In genomic region chr3:122435950-122436349, GRCh38 we compare ENCODE assay signal across 19 cellular contexts. TPM values are rescaled to one million over a fixed set of nuclear protein-coding genes. Genes with fewer than 3 reads are reported as not detected.
A peak's percentile ranks its signal among the peaks of the same experiment; 100 is the strongest.
DNase-seq lines count a peak whose midpoint lies in the region; ATAC-seq and TF ChIP-seq lines count a peak whose summit lies in the region.
"Had no signal": no experiment of that assay in that cellular context is flagged by ENCODE, and none has a peak within 500 bp of the region (broad histone marks: within the 10 kb centered on the region; RNA-seq: fewer than 3 reads in every experiment).

No MANE protein-coding gene starts in this region.

- no peaks in the 10 kb centered on the region for H3K27me3 Mint-ChIP-seq in activated naive CD8-positive, alpha-beta T cell treated with anti-CD3 and anti-CD28 coated beads for 36 hours
- no peaks in the 10 kb centered on the region for H3K27me3 Mint-ChIP-seq in activated naive CD8-positive, alpha-beta T cell treated with anti-CD3 and anti-CD28 coated beads, Interleukin-2, amount 50 U/mL, for 24 hours
- no peaks in the 10 kb centered on the region for H3K27me3 Mint-ChIP-seq in activated T-helper 17 cell treated with anti-CD3 and anti-CD28 coated beads, Interleukin-2, amount 50 U/mL, for 72 hours
- peaks cover 2% of the 10 kb centered on the region for H3K27me3 Mint-ChIP-seq in endothelial cell (ENCODE audit: unreplicated experiment)
- H3K27me3 Mint-ChIP-seq: B cell; CD8-positive, alpha-beta memory T cell had no signal

- H3K27ac Mint-ChIP-seq in activated naive CD8-positive, alpha-beta T cell treated with anti-CD3 and anti-CD28 coated beads for 36 hours, result peak overlapping the region; percentile 4
- H3K27ac Mint-ChIP-seq in activated naive CD8-positive, alpha-beta T cell treated with anti-CD3 and anti-CD28 coated beads, Interleukin-2, amount 50 U/mL, for 24 hours, result no peak overlapping the region
- peak overlapping the region; percentile 6 for H3K27ac Mint-ChIP-seq in activated T-helper 17 cell treated with anti-CD3 and anti-CD28 coated beads, Interleukin-2, amount 50 U/mL, for 72 hours
- H3K27ac Mint-ChIP-seq in endothelial cell (ENCODE audit: unreplicated experiment), result no peak overlapping the region
- H3K27ac Mint-ChIP-seq: B cell had no signal

- H3K4me1 Mint-ChIP-seq in activated naive CD8-positive, alpha-beta T cell treated with anti-CD3 and anti-CD28 coated beads for 36 hours, result no peaks in the 10 kb centered on the region
- no peaks in the 10 kb centered on the region for H3K4me1 Mint-ChIP-seq in activated naive CD8-positive, alpha-beta T cell treated with anti-CD3 and anti-CD28 coated beads, Interleukin-2, amount 50 U/mL, for 24 hours
- no peaks in the 10 kb centered on the region for H3K4me1 Mint-ChIP-seq in activated T-helper 17 cell treated with anti-CD3 and anti-CD28 coated beads, Interleukin-2, amount 50 U/mL, for 72 hours
- no peaks in the 10 kb centered on the region for H3K4me1 Mint-ChIP-seq in endothelial cell (ENCODE audit: unreplicated experiment)
- H3K4me1 Mint-ChIP-seq: B cell had no signal

- H3K4me3 Mint-ChIP-seq in activated naive CD8-positive, alpha-beta T cell treated with anti-CD3 and anti-CD28 coated beads for 36 hours, result no peak overlapping the region
- no peak overlapping the region for H3K4me3 Mint-ChIP-seq in activated naive CD8-positive, alpha-beta T cell treated with anti-CD3 and anti-CD28 coated beads, Interleukin-2, amount 50 U/mL, for 24 hours
- H3K4me3 Mint-ChIP-seq in activated T-helper 17 cell treated with anti-CD3 and anti-CD28 coated beads, Interleukin-2, amount 50 U/mL, for 72 hours, result no peak overlapping the region
- H3K4me3 Mint-ChIP-seq in endothelial cell (ENCODE audit: unreplicated experiment), result peak overlapping the region; percentile 82
- H3K4me3 Mint-ChIP-seq: B cell; CD8-positive, alpha-beta memory T cell had no signal

- no peak for ATAC-seq in activated naive CD8-positive, alpha-beta T cell treated with anti-CD3 and anti-CD28 coated beads, Interleukin-2, amount 50 U/mL, for 24 hours
- ATAC-seq in activated T-helper 17 cell treated with anti-CD3 and anti-CD28 coated beads, Interleukin-2, amount 50 U/mL, for 72 hours (replicated peaks), result no peak
- no peak for ATAC-seq in esophagus mucosa
- ATAC-seq: HCT116 had no signal

- no peak for DNase-seq in activated naive CD8-positive, alpha-beta T cell treated with anti-CD3 and anti-CD28 coated beads for 36 hours
- DNase-seq in activated naive CD8-positive, alpha-beta T cell treated with anti-CD3 and anti-CD28 coated beads, Interleukin-2, amount 50 U/mL, for 24 hours, result no peak
- no peak for DNase-seq in endothelial cell (ENCODE audit: low spot score)
- DNase-seq in substantia nigra (lab: John Stamatoyannopoulos, UW), result no peak
- no peak for DNase-seq in midbrain (lab: John Stamatoyannopoulos, UW)
- DNase-seq: CD8-positive, alpha-beta memory T cell; COR-L47; DMS 273 treated with DMSO at 0.1 percent for 48 hours; DMS53; DND-41; EL; GOT3; H7; IMR-90 had no signal

- H3K36me3 Mint-ChIP-seq in activated naive CD8-positive, alpha-beta T cell treated with anti-CD3 and anti-CD28 coated beads for 36 hours, result peaks cover 63% of the 10 kb centered on the region
- H3K36me3 Mint-ChIP-seq in activated naive CD8-positive, alpha-beta T cell treated with anti-CD3 and anti-CD28 coated beads, Interleukin-2, amount 50 U/mL, for 24 hours (ENCODE audit: low read depth), result peaks cover 73% of the 10 kb centered on the region
- peaks cover 97% of the 10 kb centered on the region for H3K36me3 Mint-ChIP-seq in activated T-helper 17 cell treated with anti-CD3 and anti-CD28 coated beads, Interleukin-2, amount 50 U/mL, for 72 hours (ENCODE audit: low read depth)
- peaks cover 58% of the 10 kb centered on the region for H3K36me3 Mint-ChIP-seq in endothelial cell (ENCODE audit: low read depth, unreplicated experiment)

- TF ChIP-seq CTCF in endothelial cell (IDR thresholded peaks at IDR 0.05; ENCODE audit: unreplicated experiment), result no peak

- no peak overlapping the region for H3K27ac ChIP-seq in substantia nigra (ENCODE audit: low read depth, low read length, poor library complexity, severe bottlenecking)
- H3K27ac ChIP-seq: BLaER1 treated with 17β-estradiol and CSF1 and Interleukin-3, amounts not matched to agents 10 nM and 100 nM had no signal

- peaks cover 4% of the 10 kb centered on the region for H3K9me3 Mint-ChIP-seq in activated naive CD8-positive, alpha-beta T cell treated with anti-CD3 and anti-CD28 coated beads for 36 hours
- peaks cover 4% of the 10 kb centered on the region for H3K9me3 Mint-ChIP-seq in activated naive CD8-positive, alpha-beta T cell treated with anti-CD3 and anti-CD28 coated beads, Interleukin-2, amount 50 U/mL, for 24 hours
- H3K9me3 Mint-ChIP-seq in activated T-helper 17 cell treated with anti-CD3 and anti-CD28 coated beads, Interleukin-2, amount 50 U/mL, for 72 hours, result peaks cover 3% of the 10 kb centered on the region
- H3K9me3 Mint-ChIP-seq in endothelial cell (ENCODE audit: unreplicated experiment), result no peaks in the 10 kb centered on the region

RNA-seq across cellular contexts. Expression of gene WDR5B, which starts 20.1 kb away (rescaled TPM):
- total RNA-seq in activated naive CD8-positive, alpha-beta T cell treated with anti-CD3 and anti-CD28 coated beads for 36 hours, result 1 to 10 TPM; 2.4 to 2.5 TPM
- total RNA-seq in activated T-helper 17 cell treated with anti-CD3 and anti-CD28 coated beads, Interleukin-2, amount 50 U/mL, for 72 hours, result 1 to 10 TPM; 2.3 to 4.0 TPM
- total RNA-seq in endothelial cell (ENCODE audit: unreplicated experiment) (3.1 TPM), esophagus mucosa (1.9 TPM)

RNA-seq across cellular contexts. Expression of gene FAM162A, which starts 52.0 kb away (rescaled TPM):
- total RNA-seq in activated naive CD8-positive, alpha-beta T cell treated with anti-CD3 and anti-CD28 coated beads for 36 hours, result 100 to 1,000 TPM; 147 to 148 TPM
- 100 to 1,000 TPM; 113 to 179 TPM for total RNA-seq in activated T-helper 17 cell treated with anti-CD3 and anti-CD28 coated beads, Interleukin-2, amount 50 U/mL, for 72 hours
- 22.5 TPM for total RNA-seq in endothelial cell (ENCODE audit: unreplicated experiment)
- total RNA-seq in esophagus mucosa, result 106 TPM

RNA-seq across cellular contexts. Expression of gene MIX23, which starts 52.9 kb away (rescaled TPM):
- 100 to 1,000 TPM; 170 to 210 TPM for total RNA-seq in activated naive CD8-positive, alpha-beta T cell treated with anti-CD3 and anti-CD28 coated beads for 36 hours
- 10 to 100 TPM; 59.7 to 97.8 TPM for total RNA-seq in activated T-helper 17 cell treated with anti-CD3 and anti-CD28 coated beads, Interleukin-2, amount 50 U/mL, for 72 hours
- total RNA-seq in endothelial cell (ENCODE audit: unreplicated experiment) (33.2 TPM), esophagus mucosa (43.3 TPM)

Comparison
In these comparisons a context has a peak if more than half of its experiments do, and no peak if none do; other contexts are left out.
1. H3K27ac Mint-ChIP-seq: peak in activated naive CD8-positive, alpha-beta T cell treated with anti-CD3 and anti-CD28 coated beads for 36 hours (single experiment) and activated T-helper 17 cell treated with anti-CD3 and anti-CD28 coated beads, Interleukin-2, amount 50 U/mL, for 72 hours (single experiment); none in activated naive CD8-positive, alpha-beta T cell treated with anti-CD3 and anti-CD28 coated beads, Interleukin-2, amount 50 U/mL, for 24 hours (single experiment) and endothelial cell (single experiment).